1 cellular context compared by ENCODE assay signal in genomic region chr14:61526405-61527312, GRCh38.
A peak's percentile ranks its signal among the peaks of the same experiment; 100 is the strongest.
TF ChIP-seq lines count a peak whose summit lies in the region.

No MANE protein-coding gene starts in this region.

TF ChIP-seq in HepG2, 621 proteins besides CTCF, POLR2A, EP300 and RAD21 (continued from another document and continues in another):
- 0 out of 2 replicates have a peak, but pooled peaks have one; percentile 13 for TF ChIP-seq ATF2 (CRISPR knock-in tag; IDR thresholded peaks at IDR 0.05)
- no peak for TF ChIP-seq ZNF703 (CRISPR knock-in tag; IDR thresholded peaks at IDR 0.05; ENCODE audit: borderline replicate concordance)
- no peak for TF ChIP-seq ZNF333 (CRISPR knock-in tag; IDR thresholded peaks at IDR 0.05; ENCODE audit: borderline replicate concordance)
- TF ChIP-seq, protein P1, sequence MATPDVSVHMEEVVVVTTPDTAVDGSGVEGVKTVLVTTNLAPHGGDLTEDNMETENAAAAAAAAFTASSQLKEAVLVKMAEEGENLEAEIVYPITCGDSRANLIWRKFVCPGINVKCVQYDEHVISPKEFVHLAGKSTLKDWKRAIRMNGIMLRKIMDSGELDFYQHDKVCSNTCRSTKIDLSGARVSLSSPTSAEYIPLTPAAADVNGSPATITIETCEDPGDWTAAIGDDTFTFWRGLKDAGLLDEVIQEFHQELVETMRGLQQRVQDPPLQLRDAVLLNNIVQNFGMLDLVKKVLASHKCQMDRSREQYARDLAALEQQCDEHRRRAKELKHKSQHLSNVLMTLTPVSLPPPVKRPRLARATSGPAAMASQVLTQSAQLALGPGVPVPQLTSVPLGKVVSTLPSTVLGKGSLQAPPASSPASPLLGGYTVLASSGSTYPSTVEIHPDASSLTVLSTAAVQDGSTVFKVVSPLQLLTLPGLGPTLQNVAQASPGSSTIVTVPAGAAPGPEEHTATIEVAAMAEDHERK (CRISPR knock-in tag; IDR thresholded peaks at IDR 0.05; ENCODE audit: low read depth): no peak
- 0 out of 2 replicates have a peak, but pooled peaks have one; percentile 39 for TF ChIP-seq ZNF691 (CRISPR knock-in tag; IDR thresholded peaks at IDR 0.05; ENCODE audit: borderline replicate concordance, low read depth)
- peak; percentile 73 for TF ChIP-seq POGZ (CRISPR knock-in tag; IDR thresholded peaks at IDR 0.05)
- TF ChIP-seq TGIF2 (CRISPR knock-in tag; IDR thresholded peaks at IDR 0.05): no peak
- TF ChIP-seq FOXA3 (CRISPR knock-in tag; IDR thresholded peaks at IDR 0.05): peak; percentile 84
- no peak for TF ChIP-seq HDAC6 (IDR thresholded peaks at IDR 0.05; ENCODE audit: low read depth, low read length)
- TF ChIP-seq, protein P2, sequence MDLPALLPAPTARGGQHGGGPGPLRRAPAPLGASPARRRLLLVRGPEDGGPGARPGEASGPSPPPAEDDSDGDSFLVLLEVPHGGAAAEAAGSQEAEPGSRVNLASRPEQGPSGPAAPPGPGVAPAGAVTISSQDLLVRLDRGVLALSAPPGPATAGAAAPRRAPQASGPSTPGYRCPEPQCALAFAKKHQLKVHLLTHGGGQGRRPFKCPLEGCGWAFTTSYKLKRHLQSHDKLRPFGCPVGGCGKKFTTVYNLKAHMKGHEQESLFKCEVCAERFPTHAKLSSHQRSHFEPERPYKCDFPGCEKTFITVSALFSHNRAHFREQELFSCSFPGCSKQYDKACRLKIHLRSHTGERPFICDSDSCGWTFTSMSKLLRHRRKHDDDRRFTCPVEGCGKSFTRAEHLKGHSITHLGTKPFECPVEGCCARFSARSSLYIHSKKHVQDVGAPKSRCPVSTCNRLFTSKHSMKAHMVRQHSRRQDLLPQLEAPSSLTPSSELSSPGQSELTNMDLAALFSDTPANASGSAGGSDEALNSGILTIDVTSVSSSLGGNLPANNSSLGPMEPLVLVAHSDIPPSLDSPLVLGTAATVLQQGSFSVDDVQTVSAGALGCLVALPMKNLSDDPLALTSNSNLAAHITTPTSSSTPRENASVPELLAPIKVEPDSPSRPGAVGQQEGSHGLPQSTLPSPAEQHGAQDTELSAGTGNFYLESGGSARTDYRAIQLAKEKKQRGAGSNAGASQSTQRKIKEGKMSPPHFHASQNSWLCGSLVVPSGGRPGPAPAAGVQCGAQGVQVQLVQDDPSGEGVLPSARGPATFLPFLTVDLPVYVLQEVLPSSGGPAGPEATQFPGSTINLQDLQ (CRISPR knock-in tag; IDR thresholded peaks at IDR 0.05): no peak
- TF ChIP-seq ETS1 (CRISPR knock-in tag; IDR thresholded peaks at IDR 0.05): no peak
- TF ChIP-seq ZNF274 (CRISPR knock-in tag; IDR thresholded peaks at IDR 0.05): no peak
- TF ChIP-seq ZNF3 (CRISPR knock-in tag; IDR thresholded peaks at IDR 0.05): no peak
- TF ChIP-seq, protein P3, sequence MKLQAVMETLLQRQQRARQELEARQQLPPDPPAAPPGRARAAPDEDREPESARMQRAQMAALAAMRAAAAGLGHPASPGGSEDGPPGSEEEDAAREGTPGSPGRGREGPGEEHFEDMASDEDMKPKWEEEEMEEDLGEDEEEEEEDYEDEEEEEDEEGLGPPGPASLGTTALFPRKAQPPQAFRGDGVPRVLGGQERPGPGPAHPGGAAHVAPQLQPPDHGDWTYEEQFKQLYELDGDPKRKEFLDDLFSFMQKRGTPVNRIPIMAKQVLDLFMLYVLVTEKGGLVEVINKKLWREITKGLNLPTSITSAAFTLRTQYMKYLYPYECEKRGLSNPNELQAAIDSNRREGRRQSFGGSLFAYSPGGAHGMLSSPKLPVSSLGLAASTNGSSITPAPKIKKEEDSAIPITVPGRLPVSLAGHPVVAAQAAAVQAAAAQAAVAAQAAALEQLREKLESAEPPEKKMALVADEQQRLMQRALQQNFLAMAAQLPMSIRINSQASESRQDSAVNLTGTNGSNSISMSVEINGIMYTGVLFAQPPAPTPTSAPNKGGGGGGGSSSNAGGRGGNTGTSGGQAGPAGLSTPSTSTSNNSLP (IDR thresholded peaks at IDR 0.05; ENCODE audit: low read depth, low read length): peak; percentile 7; the same call in 1 of the 2 replicates
- no peak for TF ChIP-seq FOXP1 (IDR thresholded peaks at IDR 0.05)
- peak; percentile 80 for TF ChIP-seq FOXP1 (CRISPR knock-in tag; IDR thresholded peaks at IDR 0.05)
- TF ChIP-seq, protein P4, sequence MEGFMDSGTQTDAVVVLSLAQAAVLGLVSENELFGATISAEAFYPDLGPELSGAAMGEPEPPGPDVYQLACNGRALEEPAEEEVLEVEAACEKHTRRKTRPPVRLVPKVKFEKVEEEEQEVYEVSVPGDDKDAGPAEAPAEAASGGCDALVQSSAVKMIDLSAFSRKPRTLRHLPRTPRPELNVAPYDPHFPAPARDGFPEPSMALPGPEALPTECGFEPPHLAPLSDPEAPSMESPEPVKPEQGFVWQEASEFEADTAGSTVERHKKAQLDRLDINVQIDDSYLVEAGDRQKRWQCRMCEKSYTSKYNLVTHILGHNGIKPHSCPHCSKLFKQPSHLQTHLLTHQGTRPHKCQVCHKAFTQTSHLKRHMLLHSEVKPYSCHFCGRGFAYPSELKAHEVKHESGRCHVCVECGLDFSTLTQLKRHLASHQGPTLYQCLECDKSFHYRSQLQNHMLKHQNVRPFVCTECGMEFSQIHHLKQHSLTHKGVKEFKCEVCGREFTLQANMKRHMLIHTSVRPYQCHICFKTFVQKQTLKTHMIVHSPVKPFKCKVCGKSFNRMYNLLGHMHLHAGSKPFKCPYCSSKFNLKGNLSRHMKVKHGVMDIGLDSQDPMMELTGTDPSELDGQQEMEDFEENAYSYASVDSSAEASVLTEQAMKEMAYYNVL (CRISPR knock-in tag; IDR thresholded peaks at IDR 0.05; ENCODE audit: borderline replicate concordance): no peak; the same call in 1 of the 2 replicates
- peak; percentile 48; the same call in 1 of the 2 replicates for TF ChIP-seq HMG20B (CRISPR knock-in tag; conservative IDR thresholded peaks at IDR 0.05)
- peak; percentile 88 for TF ChIP-seq NCOA2 (CRISPR knock-in tag; IDR thresholded peaks at IDR 0.05)
- no peak for TF ChIP-seq NR2F6 (IDR thresholded peaks at IDR 0.05)
- peak; percentile 18; the same call in 1 of the 2 replicates for TF ChIP-seq NR2F6 (CRISPR knock-in tag; IDR thresholded peaks at IDR 0.05)
- TF ChIP-seq, protein P5, sequence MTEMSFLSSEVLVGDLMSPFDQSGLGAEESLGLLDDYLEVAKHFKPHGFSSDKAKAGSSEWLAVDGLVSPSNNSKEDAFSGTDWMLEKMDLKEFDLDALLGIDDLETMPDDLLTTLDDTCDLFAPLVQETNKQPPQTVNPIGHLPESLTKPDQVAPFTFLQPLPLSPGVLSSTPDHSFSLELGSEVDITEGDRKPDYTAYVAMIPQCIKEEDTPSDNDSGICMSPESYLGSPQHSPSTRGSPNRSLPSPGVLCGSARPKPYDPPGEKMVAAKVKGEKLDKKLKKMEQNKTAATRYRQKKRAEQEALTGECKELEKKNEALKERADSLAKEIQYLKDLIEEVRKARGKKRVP (CRISPR knock-in tag; IDR thresholded peaks at IDR 0.05): peak in 1 of 2 experiments; percentile 56; a peak in 1 of 4 replicates
- TF ChIP-seq, protein P6, sequence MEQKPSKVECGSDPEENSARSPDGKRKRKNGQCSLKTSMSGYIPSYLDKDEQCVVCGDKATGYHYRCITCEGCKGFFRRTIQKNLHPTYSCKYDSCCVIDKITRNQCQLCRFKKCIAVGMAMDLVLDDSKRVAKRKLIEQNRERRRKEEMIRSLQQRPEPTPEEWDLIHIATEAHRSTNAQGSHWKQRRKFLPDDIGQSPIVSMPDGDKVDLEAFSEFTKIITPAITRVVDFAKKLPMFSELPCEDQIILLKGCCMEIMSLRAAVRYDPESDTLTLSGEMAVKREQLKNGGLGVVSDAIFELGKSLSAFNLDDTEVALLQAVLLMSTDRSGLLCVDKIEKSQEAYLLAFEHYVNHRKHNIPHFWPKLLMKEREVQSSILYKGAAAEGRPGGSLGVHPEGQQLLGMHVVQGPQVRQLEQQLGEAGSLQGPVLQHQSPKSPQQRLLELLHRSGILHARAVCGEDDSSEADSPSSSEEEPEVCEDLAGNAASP (CRISPR knock-in tag; IDR thresholded peaks at IDR 0.05; ENCODE audit: borderline replicate concordance): peak; percentile 77; the same call in 1 of the 2 replicates
- TF ChIP-seq NR1H2 (CRISPR knock-in tag; IDR thresholded peaks at IDR 0.05; ENCODE audit: borderline replicate concordance, low read depth): no peak
- TF ChIP-seq, protein P7, sequence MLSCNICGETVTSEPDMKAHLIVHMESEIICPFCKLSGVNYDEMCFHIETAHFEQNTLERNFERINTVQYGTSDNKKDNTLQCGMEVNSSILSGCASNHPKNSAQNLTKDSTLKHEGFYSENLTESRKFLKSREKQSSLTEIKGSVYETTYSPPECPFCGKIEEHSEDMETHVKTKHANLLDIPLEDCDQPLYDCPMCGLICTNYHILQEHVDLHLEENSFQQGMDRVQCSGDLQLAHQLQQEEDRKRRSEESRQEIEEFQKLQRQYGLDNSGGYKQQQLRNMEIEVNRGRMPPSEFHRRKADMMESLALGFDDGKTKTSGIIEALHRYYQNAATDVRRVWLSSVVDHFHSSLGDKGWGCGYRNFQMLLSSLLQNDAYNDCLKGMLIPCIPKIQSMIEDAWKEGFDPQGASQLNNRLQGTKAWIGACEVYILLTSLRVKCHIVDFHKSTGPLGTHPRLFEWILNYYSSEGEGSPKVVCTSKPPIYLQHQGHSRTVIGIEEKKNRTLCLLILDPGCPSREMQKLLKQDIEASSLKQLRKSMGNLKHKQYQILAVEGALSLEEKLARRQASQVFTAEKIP (CRISPR knock-in tag; IDR thresholded peaks at IDR 0.05; ENCODE audit: borderline replicate concordance): no peak
- TF ChIP-seq ATF3 (CRISPR knock-in tag; IDR thresholded peaks at IDR 0.05): no peak
- peak; percentile 39; the same call in 1 of the 2 replicates for TF ChIP-seq HMG20A (CRISPR knock-in tag; IDR thresholded peaks at IDR 0.05; ENCODE audit: borderline replicate concordance)
- no peak; the same call in 1 of the 2 replicates for TF ChIP-seq ELF1 (CRISPR knock-in tag; IDR thresholded peaks at IDR 0.05)
- TF ChIP-seq, protein P8, sequence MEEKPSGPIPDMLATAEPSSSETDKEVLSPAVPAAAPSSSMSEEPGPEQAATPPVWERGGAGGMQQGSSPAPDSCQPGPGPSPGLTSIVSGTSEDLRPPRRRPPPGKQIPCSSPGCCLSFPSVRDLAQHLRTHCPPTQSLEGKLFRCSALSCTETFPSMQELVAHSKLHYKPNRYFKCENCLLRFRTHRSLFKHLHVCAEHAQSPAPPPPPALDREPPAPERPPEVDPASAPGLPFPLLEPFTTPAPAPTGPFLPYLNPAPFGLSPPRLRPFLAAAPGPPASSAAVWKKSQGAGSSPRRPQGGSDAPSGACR (CRISPR knock-in tag; IDR thresholded peaks at IDR 0.05): no peak
- TF ChIP-seq, protein P9, sequence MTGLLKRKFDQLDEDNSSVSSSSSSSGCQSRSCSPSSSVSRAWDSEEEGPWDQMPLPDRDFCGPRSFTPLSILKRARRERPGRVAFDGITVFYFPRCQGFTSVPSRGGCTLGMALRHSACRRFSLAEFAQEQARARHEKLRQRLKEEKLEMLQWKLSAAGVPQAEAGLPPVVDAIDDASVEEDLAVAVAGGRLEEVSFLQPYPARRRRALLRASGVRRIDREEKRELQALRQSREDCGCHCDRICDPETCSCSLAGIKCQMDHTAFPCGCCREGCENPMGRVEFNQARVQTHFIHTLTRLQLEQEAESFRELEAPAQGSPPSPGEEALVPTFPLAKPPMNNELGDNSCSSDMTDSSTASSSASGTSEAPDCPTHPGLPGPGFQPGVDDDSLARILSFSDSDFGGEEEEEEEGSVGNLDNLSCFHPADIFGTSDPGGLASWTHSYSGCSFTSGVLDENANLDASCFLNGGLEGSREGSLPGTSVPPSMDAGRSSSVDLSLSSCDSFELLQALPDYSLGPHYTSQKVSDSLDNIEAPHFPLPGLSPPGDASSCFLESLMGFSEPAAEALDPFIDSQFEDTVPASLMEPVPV (CRISPR knock-in tag; IDR thresholded peaks at IDR 0.05): no peak
- peak; percentile 75; the same call in 1 of the 2 replicates for TF ChIP-seq ERF (CRISPR knock-in tag; IDR thresholded peaks at IDR 0.05)
- TF ChIP-seq GFI1 (CRISPR knock-in tag; IDR thresholded peaks at IDR 0.05; ENCODE audit: borderline replicate concordance): no peak
- TF ChIP-seq ZNF724P (CRISPR knock-in tag; IDR thresholded peaks at IDR 0.05; ENCODE audit: borderline replicate concordance): no peak
